ENCODE assay signal across 1 cellular context in the genomic region with DNA sequence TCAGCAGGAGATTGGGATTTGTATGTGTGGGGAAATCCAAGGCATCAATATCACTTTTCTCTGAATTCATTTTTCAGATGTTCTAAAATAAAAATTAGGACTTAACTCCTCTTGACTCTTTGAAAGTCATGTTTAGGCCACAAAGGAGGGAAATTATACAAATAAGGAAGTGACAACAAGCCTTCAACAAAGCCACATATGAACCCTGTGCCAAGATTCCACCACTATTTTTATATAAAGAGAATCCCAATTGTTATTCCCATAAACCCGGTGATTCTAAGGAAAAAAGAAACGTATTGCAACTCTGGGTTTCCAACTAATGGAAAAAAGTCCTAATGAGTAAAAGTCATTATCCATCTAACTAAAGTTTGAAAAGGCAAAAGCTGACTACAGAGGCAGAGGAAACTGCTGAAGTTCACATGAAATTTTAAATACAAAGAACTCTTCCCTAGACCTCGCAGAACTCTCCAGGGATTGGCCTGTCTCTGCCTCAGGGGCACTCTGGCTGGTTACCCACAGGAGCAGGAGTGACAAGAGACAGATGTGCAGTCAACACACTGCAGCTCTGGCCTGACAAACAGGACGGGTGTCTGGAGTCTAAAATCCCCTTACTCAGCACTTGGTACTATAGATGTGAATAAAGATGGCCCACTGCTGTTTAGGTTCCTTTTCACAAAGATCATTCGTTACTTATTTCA.
TF ChIP-seq lines count a peak whose summit lies in the region.

No MANE protein-coding gene starts in this region.

TF ChIP-seq in SK-N-SH treated with all-trans-retinoic acid at 6 μM for 48 hours, 23 proteins besides CTCF, POLR2A, EP300 and RAD21 (continued from another document):
- TF ChIP-seq, protein P1, sequence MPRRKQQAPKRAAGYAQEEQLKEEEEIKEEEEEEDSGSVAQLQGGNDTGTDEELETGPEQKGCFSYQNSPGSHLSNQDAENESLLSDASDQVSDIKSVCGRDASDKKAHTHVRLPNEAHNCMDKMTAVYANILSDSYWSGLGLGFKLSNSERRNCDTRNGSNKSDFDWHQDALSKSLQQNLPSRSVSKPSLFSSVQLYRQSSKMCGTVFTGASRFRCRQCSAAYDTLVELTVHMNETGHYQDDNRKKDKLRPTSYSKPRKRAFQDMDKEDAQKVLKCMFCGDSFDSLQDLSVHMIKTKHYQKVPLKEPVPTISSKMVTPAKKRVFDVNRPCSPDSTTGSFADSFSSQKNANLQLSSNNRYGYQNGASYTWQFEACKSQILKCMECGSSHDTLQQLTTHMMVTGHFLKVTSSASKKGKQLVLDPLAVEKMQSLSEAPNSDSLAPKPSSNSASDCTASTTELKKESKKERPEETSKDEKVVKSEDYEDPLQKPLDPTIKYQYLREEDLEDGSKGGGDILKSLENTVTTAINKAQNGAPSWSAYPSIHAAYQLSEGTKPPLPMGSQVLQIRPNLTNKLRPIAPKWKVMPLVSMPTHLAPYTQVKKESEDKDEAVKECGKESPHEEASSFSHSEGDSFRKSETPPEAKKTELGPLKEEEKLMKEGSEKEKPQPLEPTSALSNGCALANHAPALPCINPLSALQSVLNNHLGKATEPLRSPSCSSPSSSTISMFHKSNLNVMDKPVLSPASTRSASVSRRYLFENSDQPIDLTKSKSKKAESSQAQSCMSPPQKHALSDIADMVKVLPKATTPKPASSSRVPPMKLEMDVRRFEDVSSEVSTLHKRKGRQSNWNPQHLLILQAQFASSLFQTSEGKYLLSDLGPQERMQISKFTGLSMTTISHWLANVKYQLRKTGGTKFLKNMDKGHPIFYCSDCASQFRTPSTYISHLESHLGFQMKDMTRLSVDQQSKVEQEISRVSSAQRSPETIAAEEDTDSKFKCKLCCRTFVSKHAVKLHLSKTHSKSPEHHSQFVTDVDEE (CRISPR knock-in tag; IDR thresholded peaks at IDR 0.05) = no peak
- TF ChIP-seq, protein P2, sequence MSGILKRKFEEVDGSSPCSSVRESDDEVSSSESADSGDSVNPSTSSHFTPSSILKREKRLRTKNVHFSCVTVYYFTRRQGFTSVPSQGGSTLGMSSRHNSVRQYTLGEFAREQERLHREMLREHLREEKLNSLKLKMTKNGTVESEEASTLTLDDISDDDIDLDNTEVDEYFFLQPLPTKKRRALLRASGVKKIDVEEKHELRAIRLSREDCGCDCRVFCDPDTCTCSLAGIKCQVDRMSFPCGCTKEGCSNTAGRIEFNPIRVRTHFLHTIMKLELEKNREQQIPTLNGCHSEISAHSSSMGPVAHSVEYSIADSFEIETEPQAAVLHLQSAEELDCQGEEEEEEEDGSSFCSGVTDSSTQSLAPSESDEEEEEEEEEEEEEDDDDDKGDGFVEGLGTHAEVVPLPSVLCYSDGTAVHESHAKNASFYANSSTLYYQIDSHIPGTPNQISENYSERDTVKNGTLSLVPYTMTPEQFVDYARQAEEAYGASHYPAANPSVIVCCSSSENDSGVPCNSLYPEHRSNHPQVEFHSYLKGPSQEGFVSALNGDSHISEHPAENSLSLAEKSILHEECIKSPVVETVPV (CRISPR knock-in tag; IDR thresholded peaks at IDR 0.05) = no peak
- TF ChIP-seq TOX (CRISPR knock-in tag; IDR thresholded peaks at IDR 0.05; ENCODE audit: borderline replicate concordance) = no peak
- TF ChIP-seq PPARA (CRISPR knock-in tag; IDR thresholded peaks at IDR 0.05; ENCODE audit: borderline replicate concordance) = no peak
- no peak for TF ChIP-seq SNAI2 (CRISPR knock-in tag; IDR thresholded peaks at IDR 0.05)
- no peak for TF ChIP-seq ESRRG (CRISPR knock-in tag; IDR thresholded peaks at IDR 0.05)
- no peak for TF ChIP-seq TCF4 (CRISPR knock-in tag; IDR thresholded peaks at IDR 0.05; ENCODE audit: borderline replicate concordance)
- TF ChIP-seq ZNF70 (CRISPR knock-in tag; IDR thresholded peaks at IDR 0.05) = no peak
- no peak for TF ChIP-seq ISL1 (CRISPR knock-in tag; IDR thresholded peaks at IDR 0.05)
- TF ChIP-seq ZNF8 (CRISPR knock-in tag; IDR thresholded peaks at IDR 0.05) = no peak
- no peak for TF ChIP-seq ZC3H10 (CRISPR knock-in tag; IDR thresholded peaks at IDR 0.05)
- no peak for TF ChIP-seq GLIS3 (CRISPR knock-in tag; IDR thresholded peaks at IDR 0.05)
- TF ChIP-seq ZFP30 (CRISPR knock-in tag; IDR thresholded peaks at IDR 0.05) = no peak
- TF ChIP-seq ZFP3 (CRISPR knock-in tag; IDR thresholded peaks at IDR 0.05) = no peak
TF ChIP-seq in SK-N-SH treated with all-trans-retinoic acid at 6 μM for 48 hours: peak in this region for 0.
